Comparison of ENCODE assay signal across 1 cellular context in the genomic region with DNA sequence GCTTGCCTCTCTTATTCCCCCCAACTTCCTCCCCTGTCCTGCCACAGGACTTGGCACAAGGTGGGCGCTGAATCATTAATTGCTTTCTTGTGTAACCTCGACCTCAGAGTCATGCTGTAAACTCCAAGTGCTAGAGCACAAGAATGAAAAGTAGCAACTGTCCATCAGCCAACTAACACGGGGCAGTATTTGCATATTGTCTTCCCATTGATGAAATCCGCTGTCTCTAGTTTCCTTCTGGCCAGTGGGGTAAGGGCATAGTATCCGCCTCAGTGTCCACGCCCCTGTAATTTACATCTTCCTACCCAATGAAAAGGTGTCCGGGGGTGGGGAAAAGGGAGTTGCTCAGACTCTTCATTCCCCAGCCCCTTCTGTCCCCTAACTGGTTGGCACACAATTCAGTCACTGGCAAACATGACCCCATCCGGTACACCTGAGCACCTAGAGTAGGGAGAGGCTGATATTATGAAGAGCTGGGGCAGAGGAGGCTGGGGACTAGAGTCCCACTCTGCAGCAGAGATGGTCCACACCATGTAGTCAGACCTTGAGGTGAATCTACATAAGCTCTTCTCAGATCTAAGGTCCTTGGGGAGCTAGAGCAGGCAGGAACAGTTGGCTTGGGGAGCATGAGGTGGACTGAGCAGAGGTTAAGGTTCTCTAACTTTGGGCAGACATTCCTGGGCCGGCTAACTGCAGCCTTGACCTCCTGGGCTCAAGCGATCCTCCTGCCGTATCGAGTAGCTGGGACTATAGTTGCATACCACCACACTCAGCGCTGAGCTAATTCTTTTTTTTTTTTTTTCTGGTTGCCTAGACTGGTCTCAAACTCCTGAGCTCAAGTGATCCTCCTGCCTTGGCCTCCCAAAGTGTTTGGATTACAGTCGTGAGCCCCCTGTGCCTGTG.
TF ChIP-seq lines count a peak whose summit lies in the region.

No MANE protein-coding gene starts in this region.

TF ChIP-seq in HepG2, 621 proteins besides CTCF, POLR2A, EP300 and RAD21 (continued from another document and continues in another):
- TF ChIP-seq, protein P1, sequence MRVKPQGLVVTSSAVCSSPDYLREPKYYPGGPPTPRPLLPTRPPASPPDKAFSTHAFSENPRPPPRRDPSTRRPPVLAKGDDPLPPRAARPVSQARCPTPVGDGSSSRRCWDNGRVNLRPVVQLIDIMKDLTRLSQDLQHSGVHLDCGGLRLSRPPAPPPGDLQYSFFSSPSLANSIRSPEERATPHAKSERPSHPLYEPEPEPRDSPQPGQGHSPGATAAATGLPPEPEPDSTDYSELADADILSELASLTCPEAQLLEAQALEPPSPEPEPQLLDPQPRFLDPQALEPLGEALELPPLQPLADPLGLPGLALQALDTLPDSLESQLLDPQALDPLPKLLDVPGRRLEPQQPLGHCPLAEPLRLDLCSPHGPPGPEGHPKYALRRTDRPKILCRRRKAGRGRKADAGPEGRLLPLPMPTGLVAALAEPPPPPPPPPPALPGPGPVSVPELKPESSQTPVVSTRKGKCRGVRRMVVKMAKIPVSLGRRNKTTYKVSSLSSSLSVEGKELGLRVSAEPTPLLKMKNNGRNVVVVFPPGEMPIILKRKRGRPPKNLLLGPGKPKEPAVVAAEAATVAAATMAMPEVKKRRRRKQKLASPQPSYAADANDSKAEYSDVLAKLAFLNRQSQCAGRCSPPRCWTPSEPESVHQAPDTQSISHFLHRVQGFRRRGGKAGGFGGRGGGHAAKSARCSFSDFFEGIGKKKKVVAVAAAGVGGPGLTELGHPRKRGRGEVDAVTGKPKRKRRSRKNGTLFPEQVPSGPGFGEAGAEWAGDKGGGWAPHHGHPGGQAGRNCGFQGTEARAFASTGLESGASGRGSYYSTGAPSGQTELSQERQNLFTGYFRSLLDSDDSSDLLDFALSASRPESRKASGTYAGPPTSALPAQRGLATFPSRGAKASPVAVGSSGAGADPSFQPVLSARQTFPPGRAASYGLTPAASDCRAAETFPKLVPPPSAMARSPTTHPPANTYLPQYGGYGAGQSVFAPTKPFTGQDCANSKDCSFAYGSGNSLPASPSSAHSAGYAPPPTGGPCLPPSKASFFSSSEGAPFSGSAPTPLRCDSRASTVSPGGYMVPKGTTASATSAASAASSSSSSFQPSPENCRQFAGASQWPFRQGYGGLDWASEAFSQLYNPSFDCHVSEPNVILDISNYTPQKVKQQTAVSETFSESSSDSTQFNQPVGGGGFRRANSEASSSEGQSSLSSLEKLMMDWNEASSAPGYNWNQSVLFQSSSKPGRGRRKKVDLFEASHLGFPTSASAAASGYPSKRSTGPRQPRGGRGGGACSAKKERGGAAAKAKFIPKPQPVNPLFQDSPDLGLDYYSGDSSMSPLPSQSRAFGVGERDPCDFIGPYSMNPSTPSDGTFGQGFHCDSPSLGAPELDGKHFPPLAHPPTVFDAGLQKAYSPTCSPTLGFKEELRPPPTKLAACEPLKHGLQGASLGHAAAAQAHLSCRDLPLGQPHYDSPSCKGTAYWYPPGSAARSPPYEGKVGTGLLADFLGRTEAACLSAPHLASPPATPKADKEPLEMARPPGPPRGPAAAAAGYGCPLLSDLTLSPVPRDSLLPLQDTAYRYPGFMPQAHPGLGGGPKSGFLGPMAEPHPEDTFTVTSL (CRISPR knock-in tag; IDR thresholded peaks at IDR 0.05; ENCODE audit: borderline replicate concordance), result no peak
- TF ChIP-seq SAP130 (CRISPR knock-in tag; IDR thresholded peaks at IDR 0.05; ENCODE audit: low read depth) (peak; percentile 66), KLF15 (CRISPR knock-in tag; IDR thresholded peaks at IDR 0.05; ENCODE audit: borderline replicate concordance) (no peak), ZNF235 (CRISPR knock-in tag; IDR thresholded peaks at IDR 0.05; ENCODE audit: borderline replicate concordance) (no peak), PHB2 (IDR thresholded peaks at IDR 0.05; ENCODE audit: partially characterized antibody) (no peak), NFKBIZ (CRISPR knock-in tag; IDR thresholded peaks at IDR 0.05) (no peak), SOX13 (IDR thresholded peaks at IDR 0.05) (no peak), SOX13 (CRISPR knock-in tag; conservative IDR thresholded peaks at IDR 0.05 in 1 of 2, IDR thresholded peaks at IDR 0.05 in 1 of 2) (no peak; a peak in 1 of 4 replicates), CBX1 (IDR thresholded peaks at IDR 0.05; ENCODE audit: low read depth) (no peak), IKZF4 (CRISPR knock-in tag; IDR thresholded peaks at IDR 0.05; ENCODE audit: borderline replicate concordance, low read depth, not compliant biosample characterization) (no peak), HNRNPH1 (optimal IDR thresholded peaks at IDR 0.05; ENCODE audit: low read depth, low read length) (no peak), ZBTB21 (CRISPR knock-in tag; IDR thresholded peaks at IDR 0.05) (no peak), THYN1 (CRISPR knock-in tag; IDR thresholded peaks at IDR 0.05; ENCODE audit: borderline replicate concordance, low read depth) (no peak), SIX1 (CRISPR knock-in tag; IDR thresholded peaks at IDR 0.05; ENCODE audit: borderline replicate concordance) (no peak), ZSCAN30 (CRISPR knock-in tag; IDR thresholded peaks at IDR 0.05) (no peak), ZKSCAN1 (IDR thresholded peaks at IDR 0.05; ENCODE audit: low read length) (no peak), ZNF782 (CRISPR knock-in tag; IDR thresholded peaks at IDR 0.05; ENCODE audit: borderline replicate concordance) (no peak; the same call in 1 of the 2 replicates), DNMT3B (CRISPR knock-in tag; conservative IDR thresholded peaks at IDR 0.05) (no peak), ZNF333 (CRISPR knock-in tag; IDR thresholded peaks at IDR 0.05; ENCODE audit: borderline replicate concordance) (no peak), SUZ12 (IDR thresholded peaks at IDR 0.05; ENCODE audit: low read depth, low read length) (no peak), ZNF660 (CRISPR knock-in tag; IDR thresholded peaks at IDR 0.05; ENCODE audit: borderline replicate concordance, low read depth) (no peak), ZNF781 (CRISPR knock-in tag; IDR thresholded peaks at IDR 0.05; ENCODE audit: borderline replicate concordance, not compliant biosample characterization) (no peak)
- TF ChIP-seq, protein P2, sequence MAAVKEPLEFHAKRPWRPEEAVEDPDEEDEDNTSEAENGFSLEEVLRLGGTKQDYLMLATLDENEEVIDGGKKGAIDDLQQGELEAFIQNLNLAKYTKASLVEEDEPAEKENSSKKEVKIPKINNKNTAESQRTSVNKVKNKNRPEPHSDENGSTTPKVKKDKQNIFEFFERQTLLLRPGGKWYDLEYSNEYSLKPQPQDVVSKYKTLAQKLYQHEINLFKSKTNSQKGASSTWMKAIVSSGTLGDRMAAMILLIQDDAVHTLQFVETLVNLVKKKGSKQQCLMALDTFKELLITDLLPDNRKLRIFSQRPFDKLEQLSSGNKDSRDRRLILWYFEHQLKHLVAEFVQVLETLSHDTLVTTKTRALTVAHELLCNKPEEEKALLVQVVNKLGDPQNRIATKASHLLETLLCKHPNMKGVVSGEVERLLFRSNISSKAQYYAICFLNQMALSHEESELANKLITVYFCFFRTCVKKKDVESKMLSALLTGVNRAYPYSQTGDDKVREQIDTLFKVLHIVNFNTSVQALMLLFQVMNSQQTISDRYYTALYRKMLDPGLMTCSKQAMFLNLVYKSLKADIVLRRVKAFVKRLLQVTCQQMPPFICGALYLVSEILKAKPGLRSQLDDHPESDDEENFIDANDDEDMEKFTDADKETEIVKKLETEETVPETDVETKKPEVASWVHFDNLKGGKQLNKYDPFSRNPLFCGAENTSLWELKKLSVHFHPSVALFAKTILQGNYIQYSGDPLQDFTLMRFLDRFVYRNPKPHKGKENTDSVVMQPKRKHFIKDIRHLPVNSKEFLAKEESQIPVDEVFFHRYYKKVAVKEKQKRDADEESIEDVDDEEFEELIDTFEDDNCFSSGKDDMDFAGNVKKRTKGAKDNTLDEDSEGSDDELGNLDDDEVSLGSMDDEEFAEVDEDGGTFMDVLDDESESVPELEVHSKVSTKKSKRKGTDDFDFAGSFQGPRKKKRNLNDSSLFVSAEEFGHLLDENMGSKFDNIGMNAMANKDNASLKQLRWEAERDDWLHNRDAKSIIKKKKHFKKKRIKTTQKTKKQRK (IDR thresholded peaks at IDR 0.05; ENCODE audit: low read length), result peak; percentile 60; the same call in 1 of the 2 replicates
- TF ChIP-seq, protein P3, sequence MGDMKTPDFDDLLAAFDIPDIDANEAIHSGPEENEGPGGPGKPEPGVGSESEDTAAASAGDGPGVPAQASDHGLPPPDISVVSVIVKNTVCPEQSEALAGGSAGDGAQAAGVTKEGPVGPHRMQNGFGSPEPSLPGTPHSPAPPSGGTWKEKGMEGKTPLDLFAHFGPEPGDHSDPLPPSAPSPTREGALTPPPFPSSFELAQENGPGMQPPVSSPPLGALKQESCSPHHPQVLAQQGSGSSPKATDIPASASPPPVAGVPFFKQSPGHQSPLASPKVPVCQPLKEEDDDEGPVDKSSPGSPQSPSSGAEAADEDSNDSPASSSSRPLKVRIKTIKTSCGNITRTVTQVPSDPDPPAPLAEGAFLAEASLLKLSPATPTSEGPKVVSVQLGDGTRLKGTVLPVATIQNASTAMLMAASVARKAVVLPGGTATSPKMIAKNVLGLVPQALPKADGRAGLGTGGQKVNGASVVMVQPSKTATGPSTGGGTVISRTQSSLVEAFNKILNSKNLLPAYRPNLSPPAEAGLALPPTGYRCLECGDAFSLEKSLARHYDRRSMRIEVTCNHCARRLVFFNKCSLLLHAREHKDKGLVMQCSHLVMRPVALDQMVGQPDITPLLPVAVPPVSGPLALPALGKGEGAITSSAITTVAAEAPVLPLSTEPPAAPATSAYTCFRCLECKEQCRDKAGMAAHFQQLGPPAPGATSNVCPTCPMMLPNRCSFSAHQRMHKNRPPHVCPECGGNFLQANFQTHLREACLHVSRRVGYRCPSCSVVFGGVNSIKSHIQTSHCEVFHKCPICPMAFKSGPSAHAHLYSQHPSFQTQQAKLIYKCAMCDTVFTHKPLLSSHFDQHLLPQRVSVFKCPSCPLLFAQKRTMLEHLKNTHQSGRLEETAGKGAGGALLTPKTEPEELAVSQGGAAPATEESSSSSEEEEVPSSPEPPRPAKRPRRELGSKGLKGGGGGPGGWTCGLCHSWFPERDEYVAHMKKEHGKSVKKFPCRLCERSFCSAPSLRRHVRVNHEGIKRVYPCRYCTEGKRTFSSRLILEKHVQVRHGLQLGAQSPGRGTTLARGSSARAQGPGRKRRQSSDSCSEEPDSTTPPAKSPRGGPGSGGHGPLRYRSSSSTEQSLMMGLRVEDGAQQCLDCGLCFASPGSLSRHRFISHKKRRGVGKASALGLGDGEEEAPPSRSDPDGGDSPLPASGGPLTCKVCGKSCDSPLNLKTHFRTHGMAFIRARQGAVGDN (CRISPR knock-in tag; IDR thresholded peaks at IDR 0.05), result peak; percentile 20; the same call in 1 of the 2 replicates
- TF ChIP-seq, protein P4, sequence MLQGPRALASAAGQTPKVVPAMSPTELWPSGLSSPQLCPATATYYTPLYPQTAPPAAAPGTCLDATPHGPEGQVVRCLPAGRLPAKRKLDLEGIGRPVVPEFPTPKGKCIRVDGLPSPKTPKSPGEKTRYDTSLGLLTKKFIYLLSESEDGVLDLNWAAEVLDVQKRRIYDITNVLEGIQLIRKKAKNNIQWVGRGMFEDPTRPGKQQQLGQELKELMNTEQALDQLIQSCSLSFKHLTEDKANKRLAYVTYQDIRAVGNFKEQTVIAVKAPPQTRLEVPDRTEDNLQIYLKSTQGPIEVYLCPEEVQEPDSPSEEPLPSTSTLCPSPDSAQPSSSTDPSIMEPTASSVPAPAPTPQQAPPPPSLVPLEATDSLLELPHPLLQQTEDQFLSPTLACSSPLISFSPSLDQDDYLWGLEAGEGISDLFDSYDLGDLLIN (CRISPR knock-in tag; IDR thresholded peaks at IDR 0.05; ENCODE audit: borderline replicate concordance), result no peak
- TF ChIP-seq, protein P5, sequence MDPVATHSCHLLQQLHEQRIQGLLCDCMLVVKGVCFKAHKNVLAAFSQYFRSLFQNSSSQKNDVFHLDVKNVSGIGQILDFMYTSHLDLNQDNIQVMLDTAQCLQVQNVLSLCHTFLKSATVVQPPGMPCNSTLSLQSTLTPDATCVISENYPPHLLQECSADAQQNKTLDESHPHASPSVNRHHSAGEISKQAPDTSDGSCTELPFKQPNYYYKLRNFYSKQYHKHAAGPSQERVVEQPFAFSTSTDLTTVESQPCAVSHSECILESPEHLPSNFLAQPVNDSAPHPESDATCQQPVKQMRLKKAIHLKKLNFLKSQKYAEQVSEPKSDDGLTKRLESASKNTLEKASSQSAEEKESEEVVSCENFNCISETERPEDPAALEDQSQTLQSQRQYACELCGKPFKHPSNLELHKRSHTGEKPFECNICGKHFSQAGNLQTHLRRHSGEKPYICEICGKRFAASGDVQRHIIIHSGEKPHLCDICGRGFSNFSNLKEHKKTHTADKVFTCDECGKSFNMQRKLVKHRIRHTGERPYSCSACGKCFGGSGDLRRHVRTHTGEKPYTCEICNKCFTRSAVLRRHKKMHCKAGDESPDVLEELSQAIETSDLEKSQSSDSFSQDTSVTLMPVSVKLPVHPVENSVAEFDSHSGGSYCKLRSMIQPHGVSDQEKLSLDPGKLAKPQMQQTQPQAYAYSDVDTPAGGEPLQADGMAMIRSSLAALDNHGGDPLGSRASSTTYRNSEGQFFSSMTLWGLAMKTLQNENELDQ (CRISPR knock-in tag; IDR thresholded peaks at IDR 0.05; ENCODE audit: borderline replicate concordance), result no peak
- TF ChIP-seq, protein P6, sequence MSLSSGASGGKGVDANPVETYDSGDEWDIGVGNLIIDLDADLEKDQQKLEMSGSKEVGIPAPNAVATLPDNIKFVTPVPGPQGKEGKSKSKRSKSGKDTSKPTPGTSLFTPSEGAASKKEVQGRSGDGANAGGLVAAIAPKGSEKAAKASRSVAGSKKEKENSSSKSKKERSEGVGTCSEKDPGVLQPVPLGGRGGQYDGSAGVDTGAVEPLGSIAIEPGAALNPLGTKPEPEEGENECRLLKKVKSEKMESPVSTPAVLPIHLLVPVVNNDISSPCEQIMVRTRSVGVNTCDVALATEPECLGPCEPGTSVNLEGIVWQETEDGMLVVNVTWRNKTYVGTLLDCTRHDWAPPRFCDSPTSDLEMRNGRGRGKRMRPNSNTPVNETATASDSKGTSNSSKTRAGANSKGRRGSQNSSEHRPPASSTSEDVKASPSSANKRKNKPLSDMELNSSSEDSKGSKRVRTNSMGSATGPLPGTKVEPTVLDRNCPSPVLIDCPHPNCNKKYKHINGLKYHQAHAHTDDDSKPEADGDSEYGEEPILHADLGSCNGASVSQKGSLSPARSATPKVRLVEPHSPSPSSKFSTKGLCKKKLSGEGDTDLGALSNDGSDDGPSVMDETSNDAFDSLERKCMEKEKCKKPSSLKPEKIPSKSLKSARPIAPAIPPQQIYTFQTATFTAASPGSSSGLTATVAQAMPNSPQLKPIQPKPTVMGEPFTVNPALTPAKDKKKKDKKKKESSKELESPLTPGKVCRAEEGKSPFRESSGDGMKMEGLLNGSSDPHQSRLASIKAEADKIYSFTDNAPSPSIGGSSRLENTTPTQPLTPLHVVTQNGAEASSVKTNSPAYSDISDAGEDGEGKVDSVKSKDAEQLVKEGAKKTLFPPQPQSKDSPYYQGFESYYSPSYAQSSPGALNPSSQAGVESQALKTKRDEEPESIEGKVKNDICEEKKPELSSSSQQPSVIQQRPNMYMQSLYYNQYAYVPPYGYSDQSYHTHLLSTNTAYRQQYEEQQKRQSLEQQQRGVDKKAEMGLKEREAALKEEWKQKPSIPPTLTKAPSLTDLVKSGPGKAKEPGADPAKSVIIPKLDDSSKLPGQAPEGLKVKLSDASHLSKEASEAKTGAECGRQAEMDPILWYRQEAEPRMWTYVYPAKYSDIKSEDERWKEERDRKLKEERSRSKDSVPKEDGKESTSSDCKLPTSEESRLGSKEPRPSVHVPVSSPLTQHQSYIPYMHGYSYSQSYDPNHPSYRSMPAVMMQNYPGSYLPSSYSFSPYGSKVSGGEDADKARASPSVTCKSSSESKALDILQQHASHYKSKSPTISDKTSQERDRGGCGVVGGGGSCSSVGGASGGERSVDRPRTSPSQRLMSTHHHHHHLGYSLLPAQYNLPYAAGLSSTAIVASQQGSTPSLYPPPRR (CRISPR knock-in tag; IDR thresholded peaks at IDR 0.05; ENCODE audit: borderline replicate concordance), result no peak
- TF ChIP-seq, protein P7, sequence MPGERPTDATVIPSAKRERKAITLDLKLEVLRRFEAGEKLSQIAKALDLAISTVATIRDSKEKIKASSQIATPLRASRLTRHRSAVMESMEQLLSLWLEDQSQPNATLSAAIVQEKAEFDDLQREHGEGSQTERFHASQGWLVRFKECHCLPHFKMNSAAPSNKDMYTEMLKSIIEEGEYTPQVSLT (CRISPR knock-in tag; IDR thresholded peaks at IDR 0.05; ENCODE audit: borderline replicate concordance, low read depth), result no peak
